ENCODE assay signal across 14 cellular contexts in genomic region chr3:78004578-78004977, GRCh38.
DNase-seq lines count a peak whose midpoint lies in the region; ATAC-seq lines count a peak whose summit lies in the region.
"Had no signal": no experiment of that assay in that cellular context is flagged by ENCODE, and none has a peak within 500 bp of the region (broad histone marks: within the 10 kb centered on the region; RNA-seq: fewer than 3 reads in every experiment).

No MANE protein-coding gene starts in this region.

- H4K20me1 ChIP-seq in BLaER1 (no peaks in the 10 kb centered on the region), Karpas-422 (ENCODE audit: insufficient read depth, low read depth, low read length) (no peaks in the 10 kb centered on the region)

- H3K9me3 ChIP-seq in BLaER1, result peaks cover 19% of the 10 kb centered on the region
- no peaks in the 10 kb centered on the region for H3K9me3 ChIP-seq in Karpas-422 (ENCODE audit: low read length)

- no peaks in the 10 kb centered on the region for H3K79me2 ChIP-seq in Karpas-422 (ENCODE audit: low read length)

- peak overlapping the region; percentile 75; the same call in 1 of the 2 replicates for H2AFZ ChIP-seq in Karpas-422 (ENCODE audit: low read length)

- ATAC-seq in HG02870 (IDR thresholded peaks at IDR 0.05; ENCODE audit: unreplicated experiment), result no peak
- ATAC-seq in GM21447 (IDR thresholded peaks at IDR 0.05; ENCODE audit: unreplicated experiment), result no peak

- H3K9ac ChIP-seq in BLaER1 (no peak overlapping the region), Karpas-422 (ENCODE audit: low read length) (no peak overlapping the region)

- no peaks in the 10 kb centered on the region; the same call in 1 of the 2 replicates for H3K9me2 ChIP-seq in Karpas-422 (replicated peaks; ENCODE audit: insufficient read depth, low read length)

- no peak overlapping the region for H3K27ac ChIP-seq in BLaER1
- no peak overlapping the region for H3K27ac ChIP-seq in Karpas-422 (ENCODE audit: low read length)
- H3K27ac ChIP-seq: C4-2B had no signal

- no peaks in the 10 kb centered on the region for H3K27me3 ChIP-seq in BLaER1
- H3K27me3 ChIP-seq in Karpas-422 (ENCODE audit: low read length), result no peaks in the 10 kb centered on the region

- no peak overlapping the region for H3K4me3 ChIP-seq in BLaER1
- H3K4me3 ChIP-seq in Karpas-422 (ENCODE audit: low read length), result no peak overlapping the region

- DNase-seq in Karpas-422 (no peak), kidney tubule cell (ENCODE audit: low spot score) (peak; percentile 31), renal cortical epithelial cell (ENCODE audit: low read depth) (peak; percentile 96), NCI-H226 (no peak), SW 1271 (lab: John Stamatoyannopoulos, UW) (no peak)
- DNase-seq: CD4-positive, alpha-beta memory T cell; DMS153; GF-D8; GOT3; H9 had no signal

- peak overlapping the region; percentile 23 for H3K4me2 ChIP-seq in BLaER1
- H3K4me2 ChIP-seq in Karpas-422 (ENCODE audit: low read depth, low read length, poor library complexity, severe bottlenecking), result no peak overlapping the region

- H3K36me3 ChIP-seq in BLaER1 (no peaks in the 10 kb centered on the region), Karpas-422 (ENCODE audit: insufficient read depth, low read length) (no peaks in the 10 kb centered on the region)

- H3K4me1 ChIP-seq in BLaER1 (peaks cover 12% of the 10 kb centered on the region), Karpas-422 (ENCODE audit: low read length) (peaks cover 7% of the 10 kb centered on the region)

Comparison
In these comparisons a context has a peak if more than half of its experiments do, and no peak if none do; other contexts are left out.
1. DNase-seq: peak in kidney tubule cell (single experiment) and renal cortical epithelial cell (single experiment); none in Karpas-422 (single experiment), NCI-H226 (single experiment) and SW 1271 (0 of 2).